27 cellular contexts compared by ENCODE assay signal in the genomic region with DNA sequence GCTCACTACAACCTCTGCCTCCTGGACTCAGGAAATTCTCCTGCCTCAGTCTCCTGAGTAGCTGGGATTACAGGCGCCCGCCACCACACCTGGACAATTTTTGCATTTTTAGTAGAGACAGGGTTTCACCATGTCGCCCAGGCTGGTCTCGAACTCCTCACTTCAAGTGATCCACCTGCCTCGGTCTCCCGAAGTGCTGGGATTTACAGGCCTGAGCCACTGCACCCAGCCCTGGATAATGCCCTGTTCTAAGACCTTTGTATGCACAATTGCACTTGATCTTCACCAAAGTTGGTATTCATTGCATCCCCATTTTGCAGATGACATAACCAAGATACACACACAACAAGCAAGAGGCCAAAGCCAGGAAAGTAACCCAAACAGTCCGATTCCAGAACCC.
"Had no signal": no experiment of that assay in that cellular context is flagged by ENCODE, and none has a peak within 500 bp of the region (broad histone marks: within the 10 kb centered on the region; RNA-seq: fewer than 3 reads in every experiment).

No MANE protein-coding gene starts in this region.

- H3K27ac ChIP-seq: colonic mucosa, epithelial cell of prostate, gastrocnemius medialis, heart left ventricle, hepatocyte, psoas muscle, right lobe of liver, suprapubic skin, transverse colon, upper lobe of right lung had no signal

- H3K36me3 ChIP-seq: colonic mucosa, gastrocnemius medialis, heart left ventricle, right lobe of liver, suprapubic skin, transverse colon, upper lobe of right lung had no signal

- H3K27me3 ChIP-seq: colonic mucosa, gastrocnemius medialis, hepatocyte, right lobe of liver, upper lobe of right lung had no signal

- DNase-seq: colonic mucosa; effector CD8-positive, alpha-beta T cell; endodermal cell; foreskin fibroblast; gastrocnemius medialis; heart left ventricle; kidney; mesenchymal stem cell; naive thymus-derived CD8-positive, alpha-beta T cell; nephron progenitor cell; nucleus accumbens; psoas muscle; small intestine; stimulated activated CD4-positive, alpha-beta T cell treated with anti-CD3 and anti-CD28 coated beads, Interleukin-12 subunit alpha, Interleukin-12 subunit beta, amount 100 ng/mL, for 4 hours; stimulated activated CD4-positive, alpha-beta T cell treated with anti-CD3 and anti-CD28 coated beads, Interleukin-1b, Interleukin-23, amount 100 ng/mL, for 48 hours; stimulated activated CD4-positive, alpha-beta T cell treated with anti-CD3 and anti-CD28 coated beads, Interleukin-4, amount 100 ng/mL, for 1 hour; stimulated activated CD8-positive, alpha-beta memory T cell treated with anti-CD3 and anti-CD28 coated beads, Interleukin-4, amount 100 ng/mL, for 48 hours; stimulated activated naive CD4-positive, alpha-beta T cell; stimulated activated naive CD8-positive, alpha-beta T cell treated with anti-CD3 and anti-CD28 coated beads, Interleukin-15, amount 100 ng/mL, for 72 hours; transverse colon; upper lobe of right lung had no signal

- H3K4me3 ChIP-seq: colonic mucosa, gastrocnemius medialis, heart left ventricle, hepatocyte, psoas muscle, right lobe of liver, suprapubic skin, transverse colon, upper lobe of right lung had no signal

- ATAC-seq: esophagus mucosa; gastrocnemius medialis; heart left ventricle; left lobe of liver; naive thymus-derived CD8-positive, alpha-beta T cell; psoas muscle; right lobe of liver; stimulated activated naive CD8-positive, alpha-beta T cell treated with anti-CD3 and anti-CD28 coated beads, Interleukin-15, amount 100 ng/mL, for 72 hours; upper lobe of right lung had no signal
